Comparison of ENCODE assay signal across 8 cellular contexts in genomic region chr11:129279326-129280026, GRCh38.
A peak's percentile ranks its signal among the peaks of the same experiment; 100 is the strongest.
DNase-seq lines count a peak whose midpoint lies in the region; ATAC-seq and TF ChIP-seq lines count a peak whose summit lies in the region.

No MANE protein-coding gene starts in this region.

- no peaks in the 10 kb centered on the region for H3K9me2 ChIP-seq in GM23248 (ENCODE audit: insufficient read depth)

- BruUV-seq in Caco-2 (replicated peaks; lab: Mats Ljungman, UMichigan), result no TSS peak

- H3K27ac Mint-ChIP-seq in Caco-2 (ENCODE audit: unreplicated experiment) (peak overlapping the region; percentile 84), brain (peak overlapping the region; percentile 16 to 93 (median 68))

- CTCF ChIA-PET in Caco-2 (lab: Charles Lee), result interaction anchor here (1.3 kb wide), 2 partner anchors 36 to 52 kb away, joined by 4 to 5 read pairs; no protein-coding TSS in a partner anchor

- peak overlapping the region; percentile 87 for H2AFZ ChIP-seq in GM23248

- DNase-seq in Caco-2 (peak; percentile 94 to 98), GM23248 (peak; percentile 92), MV-4-11 (lab: John Stamatoyannopoulos, UW) (peak; percentile 43), T-helper 9 cell (peak; percentile 47), gastrocnemius medialis (peak; percentile 52 to 69), GOT3 (lab: John Stamatoyannopoulos, UW) (no peak)

- H3K9me3 ChIP-seq in Caco-2 (no peaks in the 10 kb centered on the region), GM23248 (ENCODE audit: low read depth) (no peaks in the 10 kb centered on the region), iPS-18a (ENCODE audit: control insufficient read depth, low read depth, low read length) (no peaks in the 10 kb centered on the region), gastrocnemius medialis (no peaks in the 10 kb centered on the region)

- no peaks in the 10 kb centered on the region for H3K9me3 Mint-ChIP-seq in Caco-2 (ENCODE audit: unreplicated experiment)
- no peaks in the 10 kb centered on the region for H3K9me3 Mint-ChIP-seq in brain

- H3K27ac ChIP-seq in GM23248, result peak overlapping the region; percentile 33
- no peak overlapping the region for H3K27ac ChIP-seq in iPS-18a (ENCODE audit: low read length)
- H3K27ac ChIP-seq in gastrocnemius medialis, result peak overlapping the region; percentile 67 to 70 (median 68)

- TF ChIP-seq CTCF in Caco-2 (IDR thresholded peaks at IDR 0.05; ENCODE audit: insufficient read depth in 1 of 2, low read depth in 1 of 2, low read length in 1 of 2, severe bottlenecking in 1 of 2, unreplicated experiment in 1 of 2) (peak in 1 of 2 experiments; percentile 38), brain (conservative IDR thresholded peaks at IDR 0.05) (no peak), gastrocnemius medialis (IDR thresholded peaks at IDR 0.05 in 4 of 5, conservative IDR thresholded peaks at IDR 0.05 in 1 of 5) (no peak)

- in situ Hi-C loops in GM23248 (cut with MboI), result no loop called here
- in situ Hi-C loops in gastrocnemius medialis (cut with MboI; ENCODE audit: low sequenced_read_pairs in 4 of 4), result no loop called here

- H3K4me2 ChIP-seq in GM23248 (ENCODE audit: unreplicated experiment), result peak overlapping the region; percentile 84

- TF ChIP-seq POLR2A in gastrocnemius medialis (IDR thresholded peaks at IDR 0.05), result peak; percentile 62

- H3K4me1 ChIP-seq in Caco-2 (peaks cover 79% of the 10 kb centered on the region), GM23248 (ENCODE audit: insufficient read depth) (peaks cover 20% of the 10 kb centered on the region), iPS-18a (ENCODE audit: control insufficient read depth, low read depth, low read length) (peaks cover 35% of the 10 kb centered on the region), gastrocnemius medialis (peaks cover 37 to 46% of the 10 kb centered on the region in 2 donors)

- H4K20me1 ChIP-seq in GM23248 (ENCODE audit: insufficient read depth), result no peaks in the 10 kb centered on the region; the same call in 1 of the 2 replicates

- H3K79me2 ChIP-seq in GM23248 (ENCODE audit: insufficient read depth), result peaks cover 41% of the 10 kb centered on the region

- H3K4me1 Mint-ChIP-seq in Caco-2 (ENCODE audit: low read depth, unreplicated experiment), result peaks cover 60% of the 10 kb centered on the region
- H3K4me1 Mint-ChIP-seq in brain, result peaks cover 69% of the 10 kb centered on the region

- H3K27me3 Mint-ChIP-seq in Caco-2 (ENCODE audit: insufficient read depth, unreplicated experiment) (no peaks in the 10 kb centered on the region), brain (peaks cover 9% of the 10 kb centered on the region)

- intact Hi-C loops in Caco-2 (cut with micrococcal nuclease; ENCODE audit: unreplicated experiment), result loop anchor here (1.0 to 5.0 kb wide), 2 partner anchors 47 to 52 kb away; no protein-coding TSS in a partner anchor
- intact Hi-C loops in gastrocnemius medialis (cut with DNase I; ENCODE audit: low total_unique reads), result loop anchor here (2.0 to 5.0 kb wide), 3 partner anchors 53 to 615 kb away; partner anchors contain the start of gene NFRKB

- peak; percentile 84 to 87 for ATAC-seq in gastrocnemius medialis

- H3K27me3 ChIP-seq in Caco-2 (replicated peaks; ENCODE audit: control insufficient read depth, insufficient read depth, low read length) (no peaks in the 10 kb centered on the region), GM23248 (replicated peaks; ENCODE audit: insufficient read depth) (no peaks in the 10 kb centered on the region), iPS-18a (ENCODE audit: control insufficient read depth, insufficient read depth, low read length) (peaks cover 30% of the 10 kb centered on the region), gastrocnemius medialis (no peaks in the 10 kb centered on the region)

- 1 to 5% methylated on average over 13 to 61 of the region's 103 CpGs for WGBS in GM23248 (ENCODE audit: low coverage in 1 of 2, low lambda C conversion rate in 2 of 2, missing lambda C conversion rate in 2 of 2), 2 experiments

- H3K36me3 Mint-ChIP-seq in Caco-2 (ENCODE audit: insufficient read depth, unreplicated experiment) (no peaks in the 10 kb centered on the region), brain (no peaks in the 10 kb centered on the region)

- POLR2A ChIA-PET in Caco-2 (lab: Charles Lee), result interaction anchor here (0.6 to 1.0 kb wide), 2 partner anchors 16 to 31 kb away, joined by 3 read pairs; no protein-coding TSS in a partner anchor

- H3K4me3 ChIP-seq in Caco-2 (ENCODE audit: low read depth, low read length), result peak overlapping the region; percentile 84
- peak overlapping the region; percentile 82 for H3K4me3 ChIP-seq in GM23248
- peak overlapping the region; percentile 78 for H3K4me3 ChIP-seq in iPS-18a (ENCODE audit: low read length)
- peak overlapping the region; percentile 51 to 74 (median 63) for H3K4me3 ChIP-seq in gastrocnemius medialis

- H3K4me3 Mint-ChIP-seq in Caco-2 (ENCODE audit: unreplicated experiment), result peak overlapping the region; percentile 90
- H3K4me3 Mint-ChIP-seq in brain, result peak overlapping the region; percentile 82 to 88 (median 87)

- H3K36me3 ChIP-seq in Caco-2 (ENCODE audit: control insufficient read depth, insufficient read depth, low read length) (no peaks in the 10 kb centered on the region), GM23248 (ENCODE audit: low read depth) (no peaks in the 10 kb centered on the region), iPS-18a (ENCODE audit: control insufficient read depth, low read depth, low read length) (no peaks in the 10 kb centered on the region), gastrocnemius medialis (no peaks in the 10 kb centered on the region)

- H3K9ac ChIP-seq in GM23248 (peak overlapping the region; percentile 81), iPS-18a (ENCODE audit: low read length) (peak overlapping the region; percentile 83)

- peaks cover 22% of the 10 kb centered on the region for H3F3A ChIP-seq in GM23248 (ENCODE audit: insufficient read depth)
